In the genomic region with DNA sequence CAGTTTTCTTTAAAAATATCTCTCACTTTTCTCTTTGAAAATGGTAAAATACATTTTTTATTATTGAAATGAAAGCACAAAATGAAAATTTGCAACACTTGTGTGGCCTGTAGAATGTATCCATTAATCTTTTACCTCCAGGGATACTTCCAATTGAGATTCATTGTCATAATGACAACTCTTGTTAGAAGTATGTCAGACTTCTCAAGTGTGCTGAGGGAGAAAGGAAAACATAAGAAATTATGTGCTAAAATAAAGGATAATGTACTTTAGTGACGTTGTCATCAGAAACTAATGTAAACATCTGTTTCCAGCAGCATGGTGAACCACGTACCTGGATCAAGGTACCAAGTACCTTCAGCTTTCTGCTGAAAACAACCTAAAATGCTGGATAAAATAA, we compare ENCODE assay signal across 21 cellular contexts.
"Had no signal": no experiment of that assay in that cellular context is flagged by ENCODE, and none has a peak within 500 bp of the region (broad histone marks: within the 10 kb centered on the region; RNA-seq: fewer than 3 reads in every experiment).

No MANE protein-coding gene starts in this region.

- H3K4me1 ChIP-seq: testis, uterus had no signal

- H3K4me3 ChIP-seq: esophagus muscularis mucosa, left ventricle myocardium inferior, testis, uterus had no signal

- H3K27ac ChIP-seq: esophagus muscularis mucosa, left ventricle myocardium inferior, testis, uterus had no signal

- H3K9me3 ChIP-seq: esophagus muscularis mucosa, left ventricle myocardium inferior, testis, uterus had no signal

- H3K9me3 Mint-ChIP-seq: activated CD4-positive, alpha-beta T cell treated with anti-CD3 and anti-CD28 coated beads, Interleukin-2, amount 10 ng/mL, durations not matched to agents 24 days and 14 days; stimulated activated effector memory CD8-positive, alpha-beta T cell treated with anti-CD3 and anti-CD28 coated beads, Interleukin-12 subunit alpha, Interleukin-12 subunit beta, amount 100 ng/mL, for 72 hours had no signal

- H3K27me3 Mint-ChIP-seq: activated CD4-positive, alpha-beta memory T cell treated with anti-CD3 and anti-CD28 coated beads, Interleukin-2, amount 10 ng/mL, durations not matched to agents 7 days and 5 days; activated CD4-positive, alpha-beta T cell treated with anti-CD3 and anti-CD28 coated beads, Interleukin-2, amount 10 ng/mL, durations not matched to agents 24 days and 14 days; activated naive CD8-positive, alpha-beta T cell treated with anti-CD3 and anti-CD28 coated beads, Interleukin-2, amount 50 U/mL, for 24 hours; brain; T-helper 17 cell had no signal

- H3K36me3 ChIP-seq: esophagus muscularis mucosa, left ventricle myocardium inferior, uterus had no signal

- H3K27ac Mint-ChIP-seq: activated CD4-positive, alpha-beta memory T cell treated with anti-CD3 and anti-CD28 coated beads, Interleukin-2, amount 10 ng/mL, durations not matched to agents 7 days and 5 days; activated CD4-positive, alpha-beta T cell treated with anti-CD3 and anti-CD28 coated beads, Interleukin-2, amount 10 ng/mL, durations not matched to agents 24 days and 14 days; activated naive CD8-positive, alpha-beta T cell treated with anti-CD3 and anti-CD28 coated beads, Interleukin-2, amount 50 U/mL, for 24 hours; nephron progenitor cell; stimulated activated effector memory CD8-positive, alpha-beta T cell treated with anti-CD3 and anti-CD28 coated beads, Interleukin-12 subunit alpha, Interleukin-12 subunit beta, amount 100 ng/mL, for 72 hours had no signal

- ATAC-seq: activated CD4-positive, CD25-positive, alpha-beta regulatory T cell treated with anti-CD3 and anti-CD28 coated beads, Interleukin-2, amount 50 U/mL, for 24 hours; activated naive CD8-positive, alpha-beta T cell treated with anti-CD3 and anti-CD28 coated beads, Interleukin-2, amount 50 U/mL, for 24 hours; sciatic nerve; stimulated activated effector memory CD8-positive, alpha-beta T cell treated with anti-CD3 and anti-CD28 coated beads, Interleukin-12 subunit alpha, Interleukin-12 subunit beta, amount 100 ng/mL, for 72 hours; T-helper 17 cell had no signal

- H3K27me3 ChIP-seq: esophagus muscularis mucosa, testis, uterus had no signal

- DNase-seq: activated CD4-positive, alpha-beta memory T cell treated with anti-CD3 and anti-CD28 coated beads, Interleukin-2, amount 10 ng/mL, durations not matched to agents 7 days and 5 days; activated CD4-positive, alpha-beta T cell treated with anti-CD3 and anti-CD28 coated beads, Interleukin-2, amount 10 ng/mL, durations not matched to agents 24 days and 14 days; activated effector memory CD4-positive, alpha-beta T cell treated with anti-CD3 and anti-CD28 coated beads, Interleukin-2, amount 50 U/mL, for 16 hours; activated naive CD4-positive, alpha-beta T cell treated with anti-CD3 and anti-CD28 coated beads, Interleukin-2, amount 50 U/mL, for 16 hours; activated naive CD8-positive, alpha-beta T cell treated with anti-CD3 and anti-CD28 coated beads, Interleukin-2, amount 50 U/mL, for 24 hours; aorta; hippocampal formation; kidney glomerular epithelial cell; left ventricle myocardium inferior; nephron progenitor cell; occipital lobe; small intestine; stimulated activated CD4-positive, alpha-beta T cell treated with anti-CD3 and anti-CD28 coated beads, Interleukin-2, amount 100 ng/mL, for 24 hours; T-helper 17 cell; testis; uterus had no signal

- H3K4me3 Mint-ChIP-seq: activated CD4-positive, alpha-beta memory T cell treated with anti-CD3 and anti-CD28 coated beads, Interleukin-2, amount 10 ng/mL, durations not matched to agents 7 days and 5 days; activated CD4-positive, alpha-beta T cell treated with anti-CD3 and anti-CD28 coated beads, Interleukin-2, amount 10 ng/mL, durations not matched to agents 24 days and 14 days; activated naive CD8-positive, alpha-beta T cell treated with anti-CD3 and anti-CD28 coated beads, Interleukin-2, amount 50 U/mL, for 24 hours; brain; nephron progenitor cell; stimulated activated effector memory CD8-positive, alpha-beta T cell treated with anti-CD3 and anti-CD28 coated beads, Interleukin-12 subunit alpha, Interleukin-12 subunit beta, amount 100 ng/mL, for 72 hours; T-helper 17 cell had no signal
